In genomic region chr5:170503970-170504525, GRCh38 we compare ENCODE assay signal across 10 cellular contexts. TPM values are rescaled to one million over a fixed set of nuclear protein-coding genes. Genes with fewer than 3 reads are reported as not detected.
DNase-seq lines count a peak whose midpoint lies in the region; ATAC-seq and TF ChIP-seq lines count a peak whose summit lies in the region.
"Had no signal": no experiment of that assay in that cellular context is flagged by ENCODE, and none has a peak within 500 bp of the region (broad histone marks: within the 10 kb centered on the region; RNA-seq: fewer than 3 reads in every experiment).

Gene KCNIP1, plus strand, starts transcription at chr5:170504020.

- no peaks in the 10 kb centered on the region for H3K9me3 Mint-ChIP-seq in chondrocyte (ENCODE audit: low read depth)

- H3K9me3 ChIP-seq in left lung (peaks cover 0 to 4% of the 10 kb centered on the region in 2 donors), thymus (ENCODE audit: control insufficient read depth) (no peaks in the 10 kb centered on the region)
- H3K9me3 ChIP-seq: BLaER1 treated with 17β-estradiol and CSF1 and Interleukin-3, amounts not matched to agents 10 nM and 100 nM had no signal

- WGBS in thymus, result 3% methylated on average over 63 of the region's 63 CpGs

- DNase-seq in NCI-H82 (lab: John Stamatoyannopoulos, UW), result peak; percentile 8
- no peak for DNase-seq in NCI-H82 treated with DMSO at 0.1 percent for 48 hours (lab: John Stamatoyannopoulos, UW; ENCODE audit: unreplicated experiment)
- no peak for DNase-seq in chondrocyte (ENCODE audit: low spot score)
- no peak for DNase-seq in left lung

- TF ChIP-seq CTCF in chondrocyte (IDR thresholded peaks at IDR 0.05), result peak; percentile 13
- TF ChIP-seq CTCF in left lung (IDR thresholded peaks at IDR 0.05), result no peak

- ATAC-seq in left lung, result peak; percentile 34
- ATAC-seq in HG03025 (IDR thresholded peaks at IDR 0.05; ENCODE audit: low FRiP score, unreplicated experiment), result no peak
- ATAC-seq in GM19452 (IDR thresholded peaks at IDR 0.05; ENCODE audit: unreplicated experiment), result no peak
- ATAC-seq in HG03521 (IDR thresholded peaks at IDR 0.05; ENCODE audit: unreplicated experiment), result no peak

- no peaks in the 10 kb centered on the region for H3K36me3 Mint-ChIP-seq in chondrocyte (ENCODE audit: low read depth)
- H3K36me3 Mint-ChIP-seq: IgD-negative memory B cell had no signal

- H3K27ac Mint-ChIP-seq in chondrocyte (ENCODE audit: unreplicated experiment), result peak within 1 kb of the TSS; percentile 22
- H3K27ac Mint-ChIP-seq: IgD-negative memory B cell had no signal

- peaks cover 45% of the 10 kb centered on the region for H3K4me1 Mint-ChIP-seq in chondrocyte (ENCODE audit: low read depth)

- H3K4me3 ChIP-seq in left lung, result no peak within 1 kb of the TSS
- H3K4me3 ChIP-seq in thymus (ENCODE audit: low read length), result peak within 1 kb of the TSS; percentile 3
- H3K4me3 ChIP-seq: BLaER1 treated with 17β-estradiol and CSF1 and Interleukin-3, amounts not matched to agents 10 nM and 100 nM had no signal

- peaks cover 2% of the 10 kb centered on the region for H3K27me3 Mint-ChIP-seq in chondrocyte (ENCODE audit: low read depth)

- peak within 1 kb of the TSS; percentile 65 for H3K4me3 Mint-ChIP-seq in chondrocyte (ENCODE audit: unreplicated experiment)
- H3K4me3 Mint-ChIP-seq: IgD-negative memory B cell had no signal

- H3K27me3 ChIP-seq in left lung (peaks cover 8 to 54% of the 10 kb centered on the region in 2 donors), thymus (ENCODE audit: control insufficient read depth, insufficient read depth) (peaks cover 16% of the 10 kb centered on the region)

- intact Hi-C loops in left lung (cut with DNase I), result no loop called here

- H3K36me3 ChIP-seq in left lung (no peaks in the 10 kb centered on the region), thymus (ENCODE audit: control insufficient read depth, insufficient read depth) (no peaks in the 10 kb centered on the region)
- H3K36me3 ChIP-seq: BLaER1 treated with 17β-estradiol and CSF1 and Interleukin-3, amounts not matched to agents 10 nM and 100 nM had no signal

- H3K4me1 ChIP-seq in left lung, result peaks cover 0 to 8% of the 10 kb centered on the region in 2 donors
- H3K4me1 ChIP-seq in thymus (ENCODE audit: control insufficient read depth, insufficient read depth, low read length), result no peaks in the 10 kb centered on the region

- H3K27ac ChIP-seq in left lung (no peak within 1 kb of the TSS), thymus (ENCODE audit: low read depth) (no peak within 1 kb of the TSS)
- H3K27ac ChIP-seq: BLaER1 treated with 17β-estradiol and CSF1 and Interleukin-3, amounts not matched to agents 10 nM and 100 nM had no signal

RNA-seq across cellular contexts. Expression of gene KCNIP1, which starts in this region (rescaled TPM):
- total RNA-seq in chondrocyte (7.7 to 12.0 TPM (median 8.7 TPM) in 3 replicates), left lung (under 1 TPM; 0.35 to 0.52 TPM)
- 0.23 TPM for polyA plus RNA-seq in thymus
- polyA plus RNA-seq: IgD-negative memory B cell had no signal

Comparison
In these comparisons a context has a peak if more than half of its experiments do, and no peak if none do; other contexts are left out.
1. Peak in ATAC-seq in left lung; RNA of the gene not detected or under 1 TPM.